13 cellular contexts compared by ENCODE assay signal in the genomic region with DNA sequence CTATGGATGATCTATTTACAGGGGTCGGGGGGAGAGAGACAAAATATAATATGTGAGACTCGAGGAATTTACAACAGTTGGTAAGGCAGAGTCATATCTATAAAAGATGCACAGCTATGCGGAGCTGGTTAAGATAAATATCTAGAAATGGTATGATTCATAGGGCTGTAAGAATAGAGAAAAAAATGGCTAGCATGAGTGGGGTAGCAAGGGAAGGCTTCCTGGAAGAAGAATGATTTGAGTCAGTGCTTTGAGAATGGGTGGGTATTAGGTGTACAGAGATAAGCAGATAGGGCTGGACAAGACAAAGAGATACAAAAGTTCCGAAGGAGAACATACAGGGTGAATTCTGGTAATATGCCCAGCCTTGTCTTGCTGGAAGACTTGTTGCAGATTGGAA.
DNase-seq lines count a peak whose midpoint lies in the region; ATAC-seq and TF ChIP-seq lines count a peak whose summit lies in the region.
"Had no signal": no experiment of that assay in that cellular context is flagged by ENCODE, and none has a peak within 500 bp of the region (broad histone marks: within the 10 kb centered on the region; RNA-seq: fewer than 3 reads in every experiment).

No MANE protein-coding gene starts in this region.

- H3K27me3 ChIP-seq in PC-9 (ENCODE audit: insufficient read depth, low read depth) (no peaks in the 10 kb centered on the region), vagina (no peaks in the 10 kb centered on the region)

- CTCF ChIA-PET in PC-9 (lab: Charles Lee), result interaction anchor here (0.6 kb wide), 1 partner anchor 16 kb away, joined by 3 read pairs; no protein-coding TSS in a partner anchor

- peaks cover 36% of the 10 kb centered on the region for H3K36me3 Mint-ChIP-seq in endothelial cell (ENCODE audit: low read depth, unreplicated experiment)
- H3K36me3 Mint-ChIP-seq: activated naive CD4-positive, alpha-beta T cell treated with anti-CD3 and anti-CD28 coated beads, Interleukin-2, amount 50 U/mL, for 24 hours had no signal

- H3K36me3 ChIP-seq in PC-9 (ENCODE audit: low read depth) (no peaks in the 10 kb centered on the region), vagina (peaks cover 0 to 17% of the 10 kb centered on the region in 2 donors)

- ATAC-seq in GM18909 (IDR thresholded peaks at IDR 0.05; ENCODE audit: poor library complexity, unreplicated experiment) (peak; percentile 30), HG03521 (IDR thresholded peaks at IDR 0.05; ENCODE audit: unreplicated experiment) (peak; percentile 27), omental fat pad (ENCODE audit: low FRiP score) (no peak)

- TF ChIP-seq POLR2A in vagina (IDR thresholded peaks at IDR 0.05), result no peak

- no peaks in the 10 kb centered on the region for H3K9me2 ChIP-seq in PC-9 (ENCODE audit: insufficient read depth)

- intact Hi-C loops in PC-9 (cut with micrococcal nuclease; ENCODE audit: unreplicated experiment) (no loop called here), vagina (cut with DNase I) (no loop called here)

- peak overlapping the region; percentile 19 for H3K27ac Mint-ChIP-seq in endothelial cell (ENCODE audit: unreplicated experiment)
- H3K27ac Mint-ChIP-seq: activated naive CD4-positive, alpha-beta T cell treated with anti-CD3 and anti-CD28 coated beads, Interleukin-2, amount 50 U/mL, for 24 hours had no signal

- H3K4me2 ChIP-seq in PC-9, result no peak overlapping the region

- no peaks in the 10 kb centered on the region for H3F3A ChIP-seq in PC-9 (ENCODE audit: insufficient read depth, low read depth)

- POLR2A ChIA-PET in PC-9 (lab: Charles Lee; ENCODE audit: unreplicated experiment), result no interaction called here

- H3K9me3 ChIP-seq in PC-9 (ENCODE audit: insufficient read depth, low read depth), result no peaks in the 10 kb centered on the region
- no peaks in the 10 kb centered on the region for H3K9me3 ChIP-seq in vagina
- H3K9me3 ChIP-seq: thoracic aorta had no signal

- H3K4me3 ChIP-seq in AG10803 (ENCODE audit: low read length), result peak overlapping the region; percentile 29
- H3K4me3 ChIP-seq in PC-9, result no peak overlapping the region
- H3K4me3 ChIP-seq in vagina, result no peak overlapping the region
- H3K4me3 ChIP-seq: thoracic aorta had no signal

- no peaks in the 10 kb centered on the region for H4K20me1 ChIP-seq in PC-9 (ENCODE audit: insufficient read depth)

- H2AFZ ChIP-seq in PC-9, result no peak overlapping the region

- no TSS peak for BruUV-seq in PC-9 (replicated peaks; lab: Mats Ljungman, UMichigan)

- H3K9me3 Mint-ChIP-seq in endothelial cell (ENCODE audit: unreplicated experiment), result no peaks in the 10 kb centered on the region
- H3K9me3 Mint-ChIP-seq: activated naive CD4-positive, alpha-beta T cell treated with anti-CD3 and anti-CD28 coated beads, Interleukin-2, amount 50 U/mL, for 24 hours had no signal

- H3K4me1 ChIP-seq in PC-9 (replicated peaks; ENCODE audit: insufficient read depth), result no peaks in the 10 kb centered on the region
- peaks cover 32% of the 10 kb centered on the region for H3K4me1 ChIP-seq in vagina

- H3K4me3 Mint-ChIP-seq in endothelial cell (ENCODE audit: unreplicated experiment), result peak overlapping the region; percentile 21
- H3K4me3 Mint-ChIP-seq: activated naive CD4-positive, alpha-beta T cell treated with anti-CD3 and anti-CD28 coated beads, Interleukin-2, amount 50 U/mL, for 24 hours had no signal

- H3K4me1 Mint-ChIP-seq in endothelial cell (ENCODE audit: unreplicated experiment), result peaks cover 35% of the 10 kb centered on the region
- H3K4me1 Mint-ChIP-seq: activated naive CD4-positive, alpha-beta T cell treated with anti-CD3 and anti-CD28 coated beads, Interleukin-2, amount 50 U/mL, for 24 hours had no signal

- H3K79me2 ChIP-seq in PC-9 (ENCODE audit: low read depth), result no peaks in the 10 kb centered on the region

- peak; percentile 39 for DNase-seq in AG10803 (ENCODE audit: low read depth)
- DNase-seq in endothelial cell (ENCODE audit: low spot score), result no peak
- DNase-seq in PC-9, result no peak
- DNase-seq in RPMI8226, result no peak
- DNase-seq in vagina (ENCODE audit: extremely low spot score in 2 of 2), result no peak
- no peak for DNase-seq in omental fat pad (ENCODE audit: low spot score)
- DNase-seq: NCI-H345, T-helper 9 cell had no signal

- H3K27ac ChIP-seq in PC-9 (no peak overlapping the region), vagina (no peak overlapping the region)
- H3K27ac ChIP-seq: HL-60 had no signal

- peaks cover 5% of the 10 kb centered on the region for H3K27me3 Mint-ChIP-seq in endothelial cell (ENCODE audit: unreplicated experiment)

- TF ChIP-seq CTCF in AG10803 (conservative IDR thresholded peaks at IDR 0.05; ENCODE audit: low read length) (no peak), endothelial cell (IDR thresholded peaks at IDR 0.05; ENCODE audit: unreplicated experiment) (no peak), PC-9 (conservative IDR thresholded peaks at IDR 0.05) (no peak), vagina (IDR thresholded peaks at IDR 0.05) (no peak), omental fat pad (IDR thresholded peaks at IDR 0.05) (no peak)
